ENCODE assay signal across 7 cellular contexts in genomic region chr6:18121580-18122127, GRCh38. TPM values are rescaled to one million over a fixed set of nuclear protein-coding genes. Genes with fewer than 3 reads are reported as not detected.
DNase-seq lines count a peak whose midpoint lies in the region; ATAC-seq and TF ChIP-seq lines count a peak whose summit lies in the region.

No MANE protein-coding gene starts in this region.

- in situ Hi-C loops in gastrocnemius medialis (cut with MboI; ENCODE audit: low sequenced_read_pairs in 4 of 4): loop anchor here in 3 of 4 donors (5.0 to 25.0 kb wide), 4 partner anchors 134 to 959 kb away; partner anchors contain the start of gene KIF13A (in 1 of the 3)

- peak in 1 of 2 donors; percentile 15 for ATAC-seq in gastrocnemius medialis

- intact Hi-C loops in gastrocnemius medialis (cut with DNase I; ENCODE audit: low total_unique reads): loop anchor here (1.0 to 5.0 kb wide), 7 partner anchors 19 to 965 kb away; partner anchors contain the start of gene KIF13A

- peak overlapping the region; percentile 79 to 89 (median 86) for H3K27ac ChIP-seq in gastrocnemius medialis
- no peak overlapping the region for H3K27ac ChIP-seq in SJCRH30

- no peak for TF ChIP-seq POLR2A in erythroblast (IDR thresholded peaks at IDR 0.05; ENCODE audit: low read length)
- TF ChIP-seq POLR2A in gastrocnemius medialis (IDR thresholded peaks at IDR 0.05): no peak

- H3K9me3 ChIP-seq in gastrocnemius medialis (no peaks in the 10 kb centered on the region), SJCRH30 (replicated peaks) (no peaks in the 10 kb centered on the region)

- peak; percentile 70 for TF ChIP-seq CTCF in GM12865 (IDR thresholded peaks at IDR 0.05; ENCODE audit: insufficient read depth, low read depth, low read length, missing control alignments)
- TF ChIP-seq CTCF in gastrocnemius medialis (IDR thresholded peaks at IDR 0.05 in 4 of 5, conservative IDR thresholded peaks at IDR 0.05 in 1 of 5): no peak

- DNase-seq in GM12865 (ENCODE audit: low read depth) (peak; percentile 65), NCI-H1930 (lab: John Stamatoyannopoulos, UW) (peak; percentile 5 to 24), erythroblast (lab: John Stamatoyannopoulos, UW) (peak; percentile 26 to 43), gastrocnemius medialis (peak in 1 of 2 donors; percentile 13), SJCRH30 (no peak), NCI-H1105 treated with DMSO at 0.1 percent for 48 hours (lab: John Stamatoyannopoulos, UW) (no peak), NCI-H2081 (lab: John Stamatoyannopoulos, UW) (no peak)

- H3K36me3 ChIP-seq in gastrocnemius medialis: no peaks in the 10 kb centered on the region
- H3K36me3 ChIP-seq in SJCRH30: no peaks in the 10 kb centered on the region

- no peaks in the 10 kb centered on the region for H3K27me3 ChIP-seq in gastrocnemius medialis
- no peaks in the 10 kb centered on the region for H3K27me3 ChIP-seq in SJCRH30

- H3K4me3 ChIP-seq in GM12865 (ENCODE audit: low read depth, low read length) (peak overlapping the region; percentile 36), gastrocnemius medialis (peak overlapping the region; percentile 62 to 97 (median 68)), SJCRH30 (no peak overlapping the region)

- H3K4me1 ChIP-seq in gastrocnemius medialis (peaks cover 12 to 20% of the 10 kb centered on the region in 2 donors), SJCRH30 (no peaks in the 10 kb centered on the region)

RNA-seq across cellular contexts. Expression of gene NHLRC1, which starts 0.8 kb away (rescaled TPM):
- 1 to 10 TPM in 3 of 4 donors, under 1 TPM in 1; 0.56 to 1.9 (median 1.4) TPM for total RNA-seq in gastrocnemius medialis
- total RNA-seq in SJCRH30 (2014; rRNA removed; shearing (Covaris generic)): not detected in 2 replicates

RNA-seq across cellular contexts. Expression of gene TPMT, which starts 33.2 kb away (rescaled TPM):
- 1 to 10 TPM; 5.9 to 9.5 (median 7.9) TPM for total RNA-seq in gastrocnemius medialis
- total RNA-seq in SJCRH30 (2014; rRNA removed; shearing (Covaris generic)): 8.1 and 9.6 TPM in 2 replicates

RNA-seq across cellular contexts. Expression of gene KDM1B, which starts 33.6 kb away (rescaled TPM):
- 10 to 100 TPM; 14.5 to 29.9 (median 26.0) TPM for total RNA-seq in gastrocnemius medialis
- 6.9 and 7.2 TPM in 2 replicates for total RNA-seq in SJCRH30 (2014; rRNA removed; shearing (Covaris generic))

Comparison
In these comparisons a context has a peak if more than half of its experiments do, and no peak if none do; other contexts are left out.
1. DNase-seq: peak in GM12865 (single experiment), NCI-H1930 (2 of 2) and erythroblast (2 of 2); none in SJCRH30 (0 of 2), NCI-H1105 treated with DMSO at 0.1 percent for 48 hours (single experiment) and NCI-H2081 (0 of 2).